1 cellular context compared by ENCODE assay signal in genomic region chr1:43763497-43763973, GRCh38.
TF ChIP-seq lines count a peak whose summit lies in the region.

No MANE protein-coding gene starts in this region.

TF ChIP-seq in GM12878, 131 proteins besides CTCF, POLR2A, EP300 and RAD21 (continued from another document):
- TF ChIP-seq PKNOX1 (IDR thresholded peaks at IDR 0.05) (0 out of 2 replicates have a peak, but pooled peaks have one; percentile 24), SIX5 (IDR thresholded peaks at IDR 0.05; ENCODE audit: low read depth, low read length, severe bottlenecking) (no peak), SIN3A (IDR thresholded peaks at IDR 0.05; ENCODE audit: low read depth, low read length) (no peak), IRF4 (IDR thresholded peaks at IDR 0.05; ENCODE audit: low read depth, low read length) (no peak), BRCA1 (IDR thresholded peaks at IDR 0.05; ENCODE audit: low read depth, low read length) (no peak), TCF7 (IDR thresholded peaks at IDR 0.05; ENCODE audit: borderline replicate concordance) (no peak), EZH2 (IDR thresholded peaks at IDR 0.05; ENCODE audit: borderline replicate concordance, control insufficient read depth, low read depth, low read length) (no peak), SMC3 (IDR thresholded peaks at IDR 0.05; ENCODE audit: borderline replicate concordance, low read length) (peak; percentile 97), FOXM1 (IDR thresholded peaks at IDR 0.05; ENCODE audit: low read depth, low read length) (0 out of 2 replicates have a peak, but pooled peaks have one; percentile 25), HDAC6 (IDR thresholded peaks at IDR 0.05; ENCODE audit: unreplicated experiment) (no peak), NBN (IDR thresholded peaks at IDR 0.05) (0 out of 2 replicates have a peak, but pooled peaks have one; percentile 31), SRF (IDR thresholded peaks at IDR 0.05; ENCODE audit: low read depth in 2 of 2, low read length in 2 of 2) (peak; percentile 9 to 85; a peak in 3 of 4 replicates), TCF12 (IDR thresholded peaks at IDR 0.05; ENCODE audit: low read depth, low read length) (no peak), E4F1 (IDR thresholded peaks at IDR 0.05; ENCODE audit: borderline replicate concordance, partially characterized antibody) (no peak), PAX8 (IDR thresholded peaks at IDR 0.05) (no peak), RAD51 (IDR thresholded peaks at IDR 0.05) (no peak), KAT2A (conservative IDR thresholded peaks at IDR 0.05; ENCODE audit: control insufficient read depth, low read depth, low read length) (no peak), MEF2B (IDR thresholded peaks at IDR 0.05; ENCODE audit: partially characterized antibody, poor library complexity, severe bottlenecking) (no peak), NR2C2 (IDR thresholded peaks at IDR 0.05; ENCODE audit: borderline replicate concordance, control insufficient read depth, insufficient read length, low read depth) (no peak)
- TF ChIP-seq, protein P1, sequence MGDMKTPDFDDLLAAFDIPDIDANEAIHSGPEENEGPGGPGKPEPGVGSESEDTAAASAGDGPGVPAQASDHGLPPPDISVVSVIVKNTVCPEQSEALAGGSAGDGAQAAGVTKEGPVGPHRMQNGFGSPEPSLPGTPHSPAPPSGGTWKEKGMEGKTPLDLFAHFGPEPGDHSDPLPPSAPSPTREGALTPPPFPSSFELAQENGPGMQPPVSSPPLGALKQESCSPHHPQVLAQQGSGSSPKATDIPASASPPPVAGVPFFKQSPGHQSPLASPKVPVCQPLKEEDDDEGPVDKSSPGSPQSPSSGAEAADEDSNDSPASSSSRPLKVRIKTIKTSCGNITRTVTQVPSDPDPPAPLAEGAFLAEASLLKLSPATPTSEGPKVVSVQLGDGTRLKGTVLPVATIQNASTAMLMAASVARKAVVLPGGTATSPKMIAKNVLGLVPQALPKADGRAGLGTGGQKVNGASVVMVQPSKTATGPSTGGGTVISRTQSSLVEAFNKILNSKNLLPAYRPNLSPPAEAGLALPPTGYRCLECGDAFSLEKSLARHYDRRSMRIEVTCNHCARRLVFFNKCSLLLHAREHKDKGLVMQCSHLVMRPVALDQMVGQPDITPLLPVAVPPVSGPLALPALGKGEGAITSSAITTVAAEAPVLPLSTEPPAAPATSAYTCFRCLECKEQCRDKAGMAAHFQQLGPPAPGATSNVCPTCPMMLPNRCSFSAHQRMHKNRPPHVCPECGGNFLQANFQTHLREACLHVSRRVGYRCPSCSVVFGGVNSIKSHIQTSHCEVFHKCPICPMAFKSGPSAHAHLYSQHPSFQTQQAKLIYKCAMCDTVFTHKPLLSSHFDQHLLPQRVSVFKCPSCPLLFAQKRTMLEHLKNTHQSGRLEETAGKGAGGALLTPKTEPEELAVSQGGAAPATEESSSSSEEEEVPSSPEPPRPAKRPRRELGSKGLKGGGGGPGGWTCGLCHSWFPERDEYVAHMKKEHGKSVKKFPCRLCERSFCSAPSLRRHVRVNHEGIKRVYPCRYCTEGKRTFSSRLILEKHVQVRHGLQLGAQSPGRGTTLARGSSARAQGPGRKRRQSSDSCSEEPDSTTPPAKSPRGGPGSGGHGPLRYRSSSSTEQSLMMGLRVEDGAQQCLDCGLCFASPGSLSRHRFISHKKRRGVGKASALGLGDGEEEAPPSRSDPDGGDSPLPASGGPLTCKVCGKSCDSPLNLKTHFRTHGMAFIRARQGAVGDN (IDR thresholded peaks at IDR 0.05), result no peak
- TF ChIP-seq, protein P2, sequence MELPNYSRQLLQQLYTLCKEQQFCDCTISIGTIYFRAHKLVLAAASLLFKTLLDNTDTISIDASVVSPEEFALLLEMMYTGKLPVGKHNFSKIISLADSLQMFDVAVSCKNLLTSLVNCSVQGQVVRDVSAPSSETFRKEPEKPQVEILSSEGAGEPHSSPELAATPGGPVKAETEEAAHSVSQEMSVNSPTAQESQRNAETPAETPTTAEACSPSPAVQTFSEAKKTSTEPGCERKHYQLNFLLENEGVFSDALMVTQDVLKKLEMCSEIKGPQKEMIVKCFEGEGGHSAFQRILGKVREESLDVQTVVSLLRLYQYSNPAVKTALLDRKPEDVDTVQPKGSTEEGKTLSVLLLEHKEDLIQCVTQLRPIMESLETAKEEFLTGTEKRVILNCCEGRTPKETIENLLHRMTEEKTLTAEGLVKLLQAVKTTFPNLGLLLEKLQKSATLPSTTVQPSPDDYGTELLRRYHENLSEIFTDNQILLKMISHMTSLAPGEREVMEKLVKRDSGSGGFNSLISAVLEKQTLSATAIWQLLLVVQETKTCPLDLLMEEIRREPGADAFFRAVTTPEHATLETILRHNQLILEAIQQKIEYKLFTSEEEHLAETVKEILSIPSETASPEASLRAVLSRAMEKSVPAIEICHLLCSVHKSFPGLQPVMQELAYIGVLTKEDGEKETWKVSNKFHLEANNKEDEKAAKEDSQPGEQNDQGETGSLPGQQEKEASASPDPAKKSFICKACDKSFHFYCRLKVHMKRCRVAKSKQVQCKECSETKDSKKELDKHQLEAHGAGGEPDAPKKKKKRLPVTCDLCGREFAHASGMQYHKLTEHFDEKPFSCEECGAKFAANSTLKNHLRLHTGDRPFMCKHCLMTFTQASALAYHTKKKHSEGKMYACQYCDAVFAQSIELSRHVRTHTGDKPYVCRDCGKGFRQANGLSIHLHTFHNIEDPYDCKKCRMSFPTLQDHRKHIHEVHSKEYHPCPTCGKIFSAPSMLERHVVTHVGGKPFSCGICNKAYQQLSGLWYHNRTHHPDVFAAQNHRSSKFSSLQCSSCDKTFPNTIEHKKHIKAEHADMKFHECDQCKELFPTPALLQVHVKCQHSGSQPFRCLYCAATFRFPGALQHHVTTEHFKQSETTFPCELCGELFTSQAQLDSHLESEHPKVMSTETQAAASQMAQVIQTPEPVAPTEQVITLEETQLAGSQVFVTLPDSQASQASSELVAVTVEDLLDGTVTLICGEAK (IDR thresholded peaks at IDR 0.05; ENCODE audit: borderline replicate concordance), result no peak
- TF ChIP-seq, protein P3, sequence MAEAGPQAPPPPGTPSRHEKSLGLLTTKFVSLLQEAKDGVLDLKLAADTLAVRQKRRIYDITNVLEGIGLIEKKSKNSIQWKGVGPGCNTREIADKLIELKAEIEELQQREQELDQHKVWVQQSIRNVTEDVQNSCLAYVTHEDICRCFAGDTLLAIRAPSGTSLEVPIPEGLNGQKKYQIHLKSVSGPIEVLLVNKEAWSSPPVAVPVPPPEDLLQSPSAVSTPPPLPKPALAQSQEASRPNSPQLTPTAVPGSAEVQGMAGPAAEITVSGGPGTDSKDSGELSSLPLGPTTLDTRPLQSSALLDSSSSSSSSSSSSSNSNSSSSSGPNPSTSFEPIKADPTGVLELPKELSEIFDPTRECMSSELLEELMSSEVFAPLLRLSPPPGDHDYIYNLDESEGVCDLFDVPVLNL (IDR thresholded peaks at IDR 0.05; ENCODE audit: low read depth, low read length), result no peak
